17 cellular contexts compared by ENCODE assay signal in genomic region chr10:15295540-15296325, GRCh38.
"Had no signal": no experiment of that assay in that cellular context is flagged by ENCODE, and none has a peak within 500 bp of the region (broad histone marks: within the 10 kb centered on the region; RNA-seq: fewer than 3 reads in every experiment).

No MANE protein-coding gene starts in this region.

- H3K9me3 Mint-ChIP-seq: activated naive CD4-positive, alpha-beta T cell treated with anti-CD3 and anti-CD28 coated beads, Interleukin-2, amount 50 U/mL, for 72 hours; activated T-cell treated with anti-CD3 and anti-CD28 coated beads, Interleukin-2, amount 50 U/mL, for 24 hours had no signal

- H3K4me1 Mint-ChIP-seq: activated CD8-positive, alpha-beta memory T cell treated with anti-CD3 and anti-CD28 coated beads, Interleukin-2, amount 10 ng/mL, durations not matched to agents 7 days and 5 days had no signal

- H3K9me3 ChIP-seq: esophagus muscularis mucosa, heart right ventricle, right atrium auricular region, thyroid gland, vagina had no signal

- H3K4me3 ChIP-seq: esophagus muscularis mucosa, heart right ventricle, right atrium auricular region, thyroid gland, vagina had no signal

- DNase-seq: activated CD4-positive, alpha-beta T cell treated with anti-CD3 and anti-CD28 coated beads, Interleukin-2, amount 50 U/mL, for 48 hours; activated CD8-positive, alpha-beta memory T cell treated with anti-CD3 and anti-CD28 coated beads, Interleukin-2, amount 10 ng/mL, durations not matched to agents 7 days and 5 days; activated effector memory CD4-positive, alpha-beta T cell treated with Interleukin-2 at 50 U/mL for 16 hours; activated T-cell treated with anti-CD3 and anti-CD28 coated beads, Interleukin-2, amount 50 U/mL, for 24 hours; amniotic stem cell; dermis blood vessel endothelial cell; foreskin melanocyte; heart right ventricle; mesendoderm; small intestine; T-helper 2 cell; thyroid gland had no signal

- H3K36me3 ChIP-seq: esophagus muscularis mucosa, heart right ventricle, right atrium auricular region, thyroid gland, vagina had no signal

- H3K36me3 Mint-ChIP-seq: activated CD8-positive, alpha-beta memory T cell treated with anti-CD3 and anti-CD28 coated beads, Interleukin-2, amount 10 ng/mL, durations not matched to agents 7 days and 5 days; activated naive CD4-positive, alpha-beta T cell treated with anti-CD3 and anti-CD28 coated beads, Interleukin-2, amount 50 U/mL, for 72 hours had no signal

- H3K27ac ChIP-seq: esophagus muscularis mucosa, thyroid gland, vagina had no signal

- H3K4me1 ChIP-seq: thyroid gland, vagina had no signal

- H3K27ac Mint-ChIP-seq: activated CD8-positive, alpha-beta memory T cell treated with anti-CD3 and anti-CD28 coated beads, Interleukin-2, amount 10 ng/mL, durations not matched to agents 7 days and 5 days; activated T-cell treated with anti-CD3 and anti-CD28 coated beads, Interleukin-2, amount 50 U/mL, for 24 hours had no signal

- H3K27me3 ChIP-seq: esophagus muscularis mucosa, heart right ventricle, right atrium auricular region, thyroid gland, vagina had no signal

- ATAC-seq: activated CD8-positive, alpha-beta memory T cell treated with anti-CD3 and anti-CD28 coated beads, Interleukin-2, amount 10 ng/mL, durations not matched to agents 7 days and 5 days; activated naive CD4-positive, alpha-beta T cell treated with anti-CD3 and anti-CD28 coated beads, Interleukin-2, amount 50 U/mL, for 72 hours; heart right ventricle; left lobe of liver had no signal

- H3K4me3 Mint-ChIP-seq: activated CD8-positive, alpha-beta memory T cell treated with anti-CD3 and anti-CD28 coated beads, Interleukin-2, amount 10 ng/mL, durations not matched to agents 7 days and 5 days; activated T-cell treated with anti-CD3 and anti-CD28 coated beads, Interleukin-2, amount 50 U/mL, for 24 hours had no signal
